In genomic region chr1:31897534-31898100, GRCh38 we compare ENCODE assay signal across 23 cellular contexts. TPM values are rescaled to one million over a fixed set of nuclear protein-coding genes. Genes with fewer than 3 reads are reported as not detected.
DNase-seq lines count a peak whose midpoint lies in the region; ATAC-seq, FAIRE-seq and TF ChIP-seq lines count a peak whose summit lies in the region.
"Had no signal": no experiment of that assay in that cellular context is flagged by ENCODE, and none has a peak within 500 bp of the region (broad histone marks: within the 10 kb centered on the region; RNA-seq: fewer than 3 reads in every experiment).

No MANE protein-coding gene starts in this region.

- H3K9me3 ChIP-seq in Karpas-422 (ENCODE audit: low read length): no peaks in the 10 kb centered on the region
- peaks cover 3% of the 10 kb centered on the region for H3K9me3 ChIP-seq in mucosa of descending colon
- H3K9me3 ChIP-seq in MM.1S (replicated peaks; ENCODE audit: insufficient read depth, low read length): no peaks in the 10 kb centered on the region
- H3K9me3 ChIP-seq: adrenal gland, HAP-1, neutrophil, upper lobe of left lung had no signal

- H3K27me3 ChIP-seq in Karpas-422 (ENCODE audit: low read length) (no peaks in the 10 kb centered on the region), H7 (ENCODE audit: control insufficient read depth, insufficient read depth, low read length) (no peaks in the 10 kb centered on the region; the same call in 1 of the 2 replicates), MM.1S (replicated peaks; ENCODE audit: insufficient read depth, low read length) (no peaks in the 10 kb centered on the region)
- H3K27me3 ChIP-seq: adrenal gland, neutrophil, upper lobe of left lung had no signal

- no peak for TF ChIP-seq CTCF in RWPE1 (conservative IDR thresholded peaks at IDR 0.05; ENCODE audit: low read depth)
- TF ChIP-seq CTCF in epithelial cell of esophagus (IDR thresholded peaks at IDR 0.05; ENCODE audit: insufficient read depth, low read depth, low read length, missing control alignments): no peak
- no peak for TF ChIP-seq CTCF in mucosa of descending colon (IDR thresholded peaks at IDR 0.05)
- no peak for TF ChIP-seq CTCF in MM.1S (IDR thresholded peaks at IDR 0.05; ENCODE audit: low read length)

- peak; percentile 59 for ATAC-seq in mucosa of descending colon
- ATAC-seq: activated CD4-positive, CD25-positive, alpha-beta regulatory T cell treated with anti-CD3 and anti-CD28 coated beads, Interleukin-2, amount 50 U/mL, for 24 hours; Right ventricle myocardium inferior had no signal

- H4K20me1 ChIP-seq in Karpas-422 (ENCODE audit: insufficient read depth, low read depth, low read length): no peaks in the 10 kb centered on the region
- H4K20me1 ChIP-seq in MM.1S (ENCODE audit: insufficient read depth, low read length): no peaks in the 10 kb centered on the region

- H3F3A ChIP-seq in MM.1S (ENCODE audit: insufficient read depth, low read length): peaks cover 9% of the 10 kb centered on the region

- CTCF ChIA-PET in RWPE1 (lab: Yijun Ruan, JAX): no interaction called here

- H3K79me2 ChIP-seq in Karpas-422 (ENCODE audit: low read length) (no peaks in the 10 kb centered on the region), MM.1S (ENCODE audit: low read length) (no peaks in the 10 kb centered on the region)

- intact Hi-C loops in mucosa of descending colon (cut with DNase I, micrococcal nuclease): no loop called here

- H3K9ac ChIP-seq in Karpas-422 (ENCODE audit: low read length) (no peak overlapping the region), MM.1S (ENCODE audit: low read length) (no peak overlapping the region)

- H3K4me2 ChIP-seq in Karpas-422 (ENCODE audit: low read depth, low read length, poor library complexity, severe bottlenecking): peak overlapping the region; percentile 53
- H3K4me2 ChIP-seq in MM.1S (ENCODE audit: low read depth, low read length): no peak overlapping the region

- peaks cover 25% of the 10 kb centered on the region for H3K4me1 ChIP-seq in Karpas-422 (ENCODE audit: low read length)
- no peaks in the 10 kb centered on the region for H3K4me1 ChIP-seq in mucosa of descending colon (ENCODE audit: low read depth)
- peaks cover 9% of the 10 kb centered on the region for H3K4me1 ChIP-seq in MM.1S (ENCODE audit: low read length)
- H3K4me1 ChIP-seq: adrenal gland, HAP-1, upper lobe of left lung had no signal

- no peak for FAIRE-seq in GM19239 (lab: Jason Lieb, UNC)

- H3K9me2 ChIP-seq in Karpas-422 (replicated peaks; ENCODE audit: insufficient read depth, low read length) (no peaks in the 10 kb centered on the region), MM.1S (replicated peaks; ENCODE audit: insufficient read depth, low read length) (no peaks in the 10 kb centered on the region)

- H3K4me3 ChIP-seq in Karpas-422 (ENCODE audit: low read length) (peak overlapping the region; percentile 14; the same call in 1 of the 2 replicates), epithelial cell of esophagus (ENCODE audit: low read length) (no peak overlapping the region), mucosa of descending colon (no peak overlapping the region), H7 (ENCODE audit: insufficient read depth, low read depth, low read length) (no peak overlapping the region), MM.1S (ENCODE audit: low read length) (no peak overlapping the region)
- H3K4me3 ChIP-seq: adrenal gland, coronary artery, HAP-1, upper lobe of left lung had no signal

- DNase-seq in Karpas-422: no peak
- DNase-seq in RWPE1 (ENCODE audit: low spot score): peak; percentile 13
- DNase-seq in epithelial cell of esophagus (ENCODE audit: low read depth): peak; percentile 45
- no peak for DNase-seq in mucosa of descending colon
- DNase-seq in H7: no peak
- no peak for DNase-seq in GM19239 (ENCODE audit: insufficient read length, low spot score)
- no peak for DNase-seq in MM.1S
- DNase-seq in NCI-H1694 (lab: John Stamatoyannopoulos, UW): no peak
- DNase-seq: activated CD4-positive, alpha-beta memory T cell treated with anti-CD3 and anti-CD28 coated beads for 36 hours; activated effector memory CD4-positive, alpha-beta T cell treated with anti-CD3 and anti-CD28 coated beads, Interleukin-2, amount 50 U/mL, for 16 hours; adrenal gland; CD4-positive, alpha-beta memory T cell; DMS 273 treated with DMSO at 0.1 percent for 48 hours; head of caudate nucleus; NCI-H146; stimulated activated CD4-positive, alpha-beta T cell treated with anti-CD3 and anti-CD28 coated beads, Interleukin-1b, Interleukin-23, amount 100 ng/mL, for 48 hours; substantia nigra; upper lobe of left lung had no signal

- H3K36me3 ChIP-seq in Karpas-422 (ENCODE audit: insufficient read depth, low read length): no peaks in the 10 kb centered on the region
- no peaks in the 10 kb centered on the region for H3K36me3 ChIP-seq in mucosa of descending colon (ENCODE audit: low read depth)
- H3K36me3 ChIP-seq in H7 (replicated peaks; ENCODE audit: control insufficient read depth, insufficient read depth, low read length): no peaks in the 10 kb centered on the region
- H3K36me3 ChIP-seq in MM.1S (replicated peaks; ENCODE audit: insufficient read depth, low read length): no peaks in the 10 kb centered on the region; the same call in 1 of the 2 replicates
- H3K36me3 ChIP-seq: adrenal gland, HAP-1, neutrophil, upper lobe of left lung had no signal

- POLR2A ChIA-PET in RWPE1 (lab: Yijun Ruan, JAX; ENCODE audit: low non-redundant PET): no interaction called here

- H3K27ac ChIP-seq in Karpas-422 (ENCODE audit: low read length): peak overlapping the region; percentile 73
- H3K27ac ChIP-seq in RWPE1: peak overlapping the region; percentile 86
- H3K27ac ChIP-seq in MM.1S (ENCODE audit: low read length): no peak overlapping the region
- H3K27ac ChIP-seq: adrenal gland, coronary artery, neutrophil, upper lobe of left lung had no signal

- H2AFZ ChIP-seq in Karpas-422 (ENCODE audit: low read length) (no peak overlapping the region), MM.1S (ENCODE audit: low read length) (no peak overlapping the region)

RNA-seq across cellular contexts. Expression of gene PTP4A2, which starts 40.6 kb away (rescaled TPM):
- total RNA-seq in Karpas-422 (2014; rRNA removed; shearing (Covaris generic); ENCODE audit: low replicate concordance): 215 and 401 TPM in 2 replicates
- total RNA-seq in mucosa of descending colon: 100 to 1,000 TPM; 211 to 307 (median 298) TPM
- total RNA-seq in H7 (2014; rRNA removed; shearing (Covaris generic)): 307 and 444 TPM in 2 replicates

Comparison
In these comparisons a context has a peak if more than half of its experiments do, and no peak if none do; other contexts are left out.
1. DNase-seq: peak in RWPE1 (single experiment) and epithelial cell of esophagus (single experiment); none in Karpas-422 (single experiment), mucosa of descending colon (0 of 3), H7 (single experiment), GM19239 (single experiment), MM.1S (single experiment) and NCI-H1694 (single experiment).